In the genomic region with DNA sequence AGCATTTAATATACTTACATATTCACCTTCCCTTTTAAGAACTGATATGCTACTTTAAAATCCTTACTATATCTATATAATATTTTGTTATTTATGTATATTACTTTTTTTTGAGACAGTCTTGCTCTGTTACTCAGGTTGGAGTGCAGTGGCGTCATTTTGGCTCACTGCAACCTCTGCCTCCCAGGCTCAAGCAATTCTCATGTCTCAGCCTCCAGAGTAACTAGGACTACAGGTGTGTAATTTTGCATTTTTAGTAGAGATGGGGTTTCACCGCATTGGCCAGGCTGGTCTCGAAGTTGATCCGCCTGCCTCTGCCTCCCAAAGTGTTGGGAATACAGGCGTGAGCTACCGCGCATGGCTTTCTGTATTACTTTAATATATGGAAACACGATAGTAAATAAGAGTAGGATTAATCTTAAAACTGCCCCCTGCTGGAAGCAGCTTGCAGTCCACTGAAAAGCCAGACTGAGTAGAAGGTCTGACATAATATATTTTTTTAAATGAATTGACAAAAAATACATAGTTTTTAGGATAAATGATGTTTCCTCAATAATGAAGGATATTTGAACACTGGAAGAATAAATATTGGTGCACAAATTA, we compare ENCODE assay signal across 8 cellular contexts. TPM values are rescaled to one million over a fixed set of nuclear protein-coding genes. Genes with fewer than 3 reads are reported as not detected.
DNase-seq lines count a peak whose midpoint lies in the region; ATAC-seq and FAIRE-seq lines count a peak whose summit lies in the region.

No MANE protein-coding gene starts in this region.

- no peak overlapping the region for H4K91ac ChIP-seq in neuronal stem cell (ENCODE audit: low read depth, low read length, poor library complexity)

- WGBS in neuronal stem cell (ENCODE audit: extremely low coverage in 2 of 2, insufficient read length in 2 of 2, insufficient replicate concordance in 1 of 2), 2 donors = no CpG with 5 or more reads among the region's 8 CpGs

- H3K27me3 Mint-ChIP-seq in activated naive CD4-positive, alpha-beta T cell treated with anti-CD3 and anti-CD28 coated beads, Interleukin-2, amount 10 ng/mL, durations not matched to agents 7 days and 5 days = no peaks in the 10 kb centered on the region

- H3K36me3 ChIP-seq in neuronal stem cell (replicated peaks in 1 of 2; ENCODE audit: control insufficient read depth in 2 of 2, insufficient read depth in 2 of 2, low read length in 2 of 2) = no peaks in the 10 kb centered on the region

- H3K23ac ChIP-seq in neuronal stem cell (ENCODE audit: low read depth, low read length, poor library complexity) = no peak overlapping the region

- H4K8ac ChIP-seq in neuronal stem cell (ENCODE audit: low read depth, low read length) = no peak overlapping the region

- no peak overlapping the region for H2BK5ac ChIP-seq in neuronal stem cell (ENCODE audit: low read length)

- H3K36me3 Mint-ChIP-seq in activated naive CD4-positive, alpha-beta T cell treated with anti-CD3 and anti-CD28 coated beads, Interleukin-2, amount 10 ng/mL, durations not matched to agents 7 days and 5 days = peaks cover 57% of the 10 kb centered on the region

- H3K4me3 Mint-ChIP-seq in activated naive CD4-positive, alpha-beta T cell treated with anti-CD3 and anti-CD28 coated beads, Interleukin-2, amount 10 ng/mL, durations not matched to agents 7 days and 5 days = no peak overlapping the region

- H3K4ac ChIP-seq in neuronal stem cell (ENCODE audit: low read length) = no peak overlapping the region

- no peak overlapping the region for H2BK12ac ChIP-seq in neuronal stem cell (ENCODE audit: low read length)

- H3K4me2 ChIP-seq in neuronal stem cell (ENCODE audit: insufficient read depth, low read length, poor library complexity, severe bottlenecking) = no peak overlapping the region

- no peak overlapping the region for H3K4me3 ChIP-seq in neuronal stem cell (ENCODE audit: low read length in 2 of 2)

- no peak for ATAC-seq in HG03196 (IDR thresholded peaks at IDR 0.05; ENCODE audit: unreplicated experiment)
- no peak for ATAC-seq in HG03521 (IDR thresholded peaks at IDR 0.05; ENCODE audit: unreplicated experiment)

- no peak overlapping the region for H3K14ac ChIP-seq in neuronal stem cell (ENCODE audit: low read length)

- H3K4me1 Mint-ChIP-seq in activated naive CD4-positive, alpha-beta T cell treated with anti-CD3 and anti-CD28 coated beads, Interleukin-2, amount 10 ng/mL, durations not matched to agents 7 days and 5 days = peaks cover 51% of the 10 kb centered on the region

- H2AFZ ChIP-seq in neuronal stem cell (ENCODE audit: low read length) = no peak overlapping the region

- CTCF ChIA-PET in activated naive CD4-positive, alpha-beta T cell treated with anti-CD3 and anti-CD28 coated beads, Interleukin-2, amount 10 ng/mL, durations not matched to agents 7 days and 5 days (lab: Charles Lee) = interaction anchor here (0.8 to 7.6 kb wide), 21 partner anchors 8 to 134 kb away, joined by 3 to 72 read pairs (median 5); a partner anchor contains a TSS

- no peaks in the 10 kb centered on the region for H3K9me3 Mint-ChIP-seq in activated naive CD4-positive, alpha-beta T cell treated with anti-CD3 and anti-CD28 coated beads, Interleukin-2, amount 10 ng/mL, durations not matched to agents 7 days and 5 days

- H3K79me1 ChIP-seq in neuronal stem cell (ENCODE audit: low read depth, low read length) = no peaks in the 10 kb centered on the region

- H3K27ac ChIP-seq in neuronal stem cell (replicated peaks; ENCODE audit: low read length) = no peak overlapping the region

- no peak overlapping the region for H2AK5ac ChIP-seq in neuronal stem cell (ENCODE audit: low read depth, low read length)

- peak; percentile 17 for FAIRE-seq in islet of Langerhans (lab: Jason Lieb, UNC)

- no peaks in the 10 kb centered on the region for H3K4me1 ChIP-seq in neuronal stem cell (ENCODE audit: control insufficient read depth in 2 of 2, insufficient read depth in 1 of 2, low read depth in 1 of 2, low read length in 2 of 2)

- DNase-seq in NCI-H345 treated with DMSO at 0.1 percent for 48 hours (lab: John Stamatoyannopoulos, UW; ENCODE audit: unreplicated experiment) (peak; percentile 9), NCI-H345 (lab: John Stamatoyannopoulos, UW) (no peak), NCI-H1092 (lab: John Stamatoyannopoulos, UW) (peak; percentile 5), neuronal stem cell (ENCODE audit: low spot score) (no peak)
- DNase-seq in activated naive CD4-positive, alpha-beta T cell treated with anti-CD3 and anti-CD28 coated beads, Interleukin-2, amount 10 ng/mL, durations not matched to agents 7 days and 5 days = peak; percentile 66

- no peak overlapping the region for H3K9ac ChIP-seq in neuronal stem cell (ENCODE audit: low read depth, low read length, poor library complexity)

- no peak overlapping the region for H2BK15ac ChIP-seq in neuronal stem cell (ENCODE audit: low read length)

- H3K9me3 ChIP-seq in neuronal stem cell (replicated peaks in 1 of 2; ENCODE audit: control insufficient read depth in 2 of 2, insufficient read depth in 1 of 2, low read depth in 1 of 2, low read length in 2 of 2) = no peaks in the 10 kb centered on the region

- H3K27ac Mint-ChIP-seq in activated naive CD4-positive, alpha-beta T cell treated with anti-CD3 and anti-CD28 coated beads, Interleukin-2, amount 10 ng/mL, durations not matched to agents 7 days and 5 days = no peak overlapping the region

- H3K27me3 ChIP-seq in neuronal stem cell (ENCODE audit: control insufficient read depth in 3 of 3, insufficient read depth in 3 of 3, low read depth in 1 of 3, low read length in 3 of 3) = peaks cover 0 to 12% (median 0%) of the 10 kb centered on the region in 3 experiments

- no peak overlapping the region for H2BK120ac ChIP-seq in neuronal stem cell (ENCODE audit: low read depth, low read length)

- H3K18ac ChIP-seq in neuronal stem cell (ENCODE audit: low read length) = no peak overlapping the region

RNA-seq across cellular contexts. Expression of a gene that starts 24.4 kb away (rescaled TPM):
- 3.1 TPM for polyA plus RNA-seq in neuronal stem cell (2013, experiment 1 of 2)
- polyA plus RNA-seq in neuronal stem cell (2013, experiment 2 of 2) = 3.0 TPM

RNA-seq across cellular contexts. Expression of a gene that starts 28.8 kb away (rescaled TPM):
- polyA plus RNA-seq in neuronal stem cell (2013, experiment 1 of 2) = 0.01 TPM
- 0.03 TPM for polyA plus RNA-seq in neuronal stem cell (2013, experiment 2 of 2)

Comparison
In these comparisons a context has a peak if more than half of its experiments do, and no peak if none do; other contexts are left out.
1. DNase-seq: peak in NCI-H345 treated with DMSO at 0.1 percent for 48 hours (single experiment), NCI-H1092 (single experiment) and activated naive CD4-positive, alpha-beta T cell treated with anti-CD3 and anti-CD28 coated beads, Interleukin-2, amount 10 ng/mL, durations not matched to agents 7 days and 5 days (single experiment); none in NCI-H345 (single experiment) and neuronal stem cell (single experiment).